In the genomic region with DNA sequence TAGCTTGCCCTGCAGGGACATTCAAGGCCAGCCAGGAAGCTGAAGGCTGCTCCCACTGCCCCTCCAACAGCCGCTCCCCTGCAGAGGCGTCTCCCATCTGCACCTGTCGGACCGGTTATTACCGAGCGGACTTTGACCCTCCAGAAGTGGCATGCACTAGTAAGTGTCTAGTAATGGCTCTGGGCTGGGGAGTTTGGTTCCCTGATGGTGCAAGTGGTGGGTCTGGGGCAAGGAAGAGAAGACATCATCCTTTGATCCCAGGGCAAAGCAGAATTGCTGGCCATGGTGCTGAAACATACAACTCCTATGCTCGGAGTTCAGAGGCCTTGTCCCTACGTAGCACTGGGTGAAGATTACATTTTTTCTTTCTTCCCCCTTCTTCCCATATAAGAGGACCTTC, we compare ENCODE assay signal across 10 cellular contexts.
DNase-seq lines count a peak whose midpoint lies in the region; ATAC-seq and TF ChIP-seq lines count a peak whose summit lies in the region.
"Had no signal": no experiment of that assay in that cellular context is flagged by ENCODE, and none has a peak within 500 bp of the region (broad histone marks: within the 10 kb centered on the region; RNA-seq: fewer than 3 reads in every experiment).

No MANE protein-coding gene starts in this region.

- no peaks in the 10 kb centered on the region for H3K4me1 ChIP-seq in mesenchymal stem cell (ENCODE audit: control insufficient read depth, insufficient read depth, low read depth, low read length)
- H3K4me1 ChIP-seq in psoas muscle, result no peaks in the 10 kb centered on the region

- H3K27me3 ChIP-seq in mesenchymal stem cell (ENCODE audit: control insufficient read depth in 1 of 2, insufficient read depth in 1 of 2, low read length in 2 of 2) (no peaks in the 10 kb centered on the region), psoas muscle (ENCODE audit: insufficient read depth in 3 of 3, low read length in 2 of 3) (no peaks in the 10 kb centered on the region)

- no peaks in the 10 kb centered on the region for H3K36me3 ChIP-seq in mesenchymal stem cell (ENCODE audit: control insufficient read depth in 1 of 2, insufficient read depth in 2 of 2, low read depth in 1 of 2, low read length in 2 of 2)
- no peaks in the 10 kb centered on the region for H3K36me3 ChIP-seq in psoas muscle (ENCODE audit: insufficient read depth in 1 of 2, low read depth in 1 of 2)

- H2BK12ac ChIP-seq in mesenchymal stem cell (ENCODE audit: low read length in 2 of 2), result no peak overlapping the region

- H3K4me3 ChIP-seq in Jurkat, Clone E6-1 (ENCODE audit: low read length), result no peak overlapping the region
- H3K4me3 ChIP-seq in mesenchymal stem cell (ENCODE audit: insufficient read depth in 1 of 2, low read depth in 1 of 2, low read length in 2 of 2) (no peak overlapping the region), psoas muscle (no peak overlapping the region)

- no peak overlapping the region for H3K4me3 Mint-ChIP-seq in activated CD8-positive, alpha-beta T cell treated with anti-CD3 and anti-CD28 coated beads for 36 hours

- H4K91ac ChIP-seq in mesenchymal stem cell (ENCODE audit: low read length), result no peak overlapping the region

- DNase-seq in GM03348 (ENCODE audit: low spot score), result peak; percentile 64
- peak; percentile 51 for DNase-seq in Jurkat, Clone E6-1 (ENCODE audit: low read depth, low spot score)
- DNase-seq in activated CD8-positive, alpha-beta T cell treated with anti-CD3 and anti-CD28 coated beads for 36 hours, result peak; percentile 3
- DNase-seq in lung microvascular endothelial cell (ENCODE audit: low read depth in 2 of 2), result peak; percentile 2 to 3
- no peak for DNase-seq in GDM1 (lab: John Stamatoyannopoulos, UW)
- no peak for DNase-seq in mesenchymal stem cell
- no peak for DNase-seq in psoas muscle
- DNase-seq: activated gamma-delta T cell, SHP77 had no signal

- CTCF ChIA-PET in activated CD8-positive, alpha-beta T cell treated with anti-CD3 and anti-CD28 coated beads for 36 hours (lab: Charles Lee), result no interaction called here

- no peaks in the 10 kb centered on the region for H3K9me3 ChIP-seq in mesenchymal stem cell (ENCODE audit: control insufficient read depth, low read length)
- H3K9me3 ChIP-seq in psoas muscle, result no peaks in the 10 kb centered on the region

- no peak overlapping the region for H2BK15ac ChIP-seq in mesenchymal stem cell (ENCODE audit: low read depth, poor library complexity, severe bottlenecking)

- H2AFZ ChIP-seq in mesenchymal stem cell (ENCODE audit: low read depth, low read length), result no peak overlapping the region

- intact Hi-C loops in activated CD8-positive, alpha-beta T cell treated with anti-CD3 and anti-CD28 coated beads for 36 hours (cut with micrococcal nuclease), result no loop called here
- intact Hi-C loops in psoas muscle (cut with DNase I), result no loop called here

- POLR2A ChIA-PET in activated CD8-positive, alpha-beta T cell treated with anti-CD3 and anti-CD28 coated beads for 36 hours (lab: Charles Lee), result no interaction called here

- H3K36me3 Mint-ChIP-seq in activated CD8-positive, alpha-beta T cell treated with anti-CD3 and anti-CD28 coated beads for 36 hours (ENCODE audit: low read depth), result no peaks in the 10 kb centered on the region

- no peak overlapping the region for H2BK120ac ChIP-seq in mesenchymal stem cell (ENCODE audit: low read depth, low read length)

- no peaks in the 10 kb centered on the region for H3K4me1 Mint-ChIP-seq in activated CD8-positive, alpha-beta T cell treated with anti-CD3 and anti-CD28 coated beads for 36 hours (ENCODE audit: low read depth)

- no peak for TF ChIP-seq CTCF in activated CD8-positive, alpha-beta T cell treated with anti-CD3 and anti-CD28 coated beads for 36 hours (IDR thresholded peaks at IDR 0.05)
- no peak for TF ChIP-seq CTCF in psoas muscle (IDR thresholded peaks at IDR 0.05)

- H3K9ac ChIP-seq in mesenchymal stem cell (ENCODE audit: low read length), result no peak overlapping the region

- H2BK5ac ChIP-seq in mesenchymal stem cell (ENCODE audit: low read depth, low read length, poor library complexity, severe bottlenecking), result no peak overlapping the region

- no peaks in the 10 kb centered on the region for H3K27me3 Mint-ChIP-seq in activated CD8-positive, alpha-beta T cell treated with anti-CD3 and anti-CD28 coated beads for 36 hours

- no peak overlapping the region for H3K27ac Mint-ChIP-seq in activated CD8-positive, alpha-beta T cell treated with anti-CD3 and anti-CD28 coated beads for 36 hours

- H2AK5ac ChIP-seq in mesenchymal stem cell (ENCODE audit: low read length, severe bottlenecking), result no peak overlapping the region

- no peak for ATAC-seq in activated CD8-positive, alpha-beta T cell treated with anti-CD3 and anti-CD28 coated beads for 36 hours
- ATAC-seq in GM19035 (IDR thresholded peaks at IDR 0.05; ENCODE audit: unreplicated experiment) (no peak), psoas muscle (no peak)

- H4K8ac ChIP-seq in mesenchymal stem cell (ENCODE audit: low read length), result no peak overlapping the region

- no peak overlapping the region for H3K18ac ChIP-seq in mesenchymal stem cell (ENCODE audit: low read depth in 1 of 2, low read length in 2 of 2)

- WGBS in mesenchymal stem cell, result 70% methylated on average over 8 of the region's 8 CpGs
- WGBS in psoas muscle, 3 donors, result 81 to 85% (median 81%) methylated on average over 8 of the region's 8 CpGs

- H3K4ac ChIP-seq in mesenchymal stem cell (ENCODE audit: low read depth in 1 of 2, low read length in 2 of 2), result no peak overlapping the region

- H3K9me3 Mint-ChIP-seq in activated CD8-positive, alpha-beta T cell treated with anti-CD3 and anti-CD28 coated beads for 36 hours, result no peaks in the 10 kb centered on the region

- no peaks in the 10 kb centered on the region for H3K79me1 ChIP-seq in mesenchymal stem cell (replicated peaks; ENCODE audit: low read length, poor library complexity, severe bottlenecking)

- H3K23ac ChIP-seq in mesenchymal stem cell (ENCODE audit: low read length in 2 of 2), result no peak overlapping the region

- no peak overlapping the region for H3K4me2 ChIP-seq in mesenchymal stem cell (ENCODE audit: low read length, poor library complexity, severe bottlenecking)

- H3K27ac ChIP-seq in mesenchymal stem cell (ENCODE audit: low read length, poor library complexity, severe bottlenecking) (no peak overlapping the region), psoas muscle (no peak overlapping the region)

- no peak overlapping the region for H3K14ac ChIP-seq in mesenchymal stem cell (ENCODE audit: low read length in 2 of 2)

Comparison
In these comparisons a context has a peak if more than half of its experiments do, and no peak if none do; other contexts are left out.
1. DNase-seq: peak in GM03348 (single experiment), Jurkat, Clone E6-1 (single experiment), activated CD8-positive, alpha-beta T cell treated with anti-CD3 and anti-CD28 coated beads for 36 hours (single experiment) and lung microvascular endothelial cell (2 of 2); none in GDM1 (single experiment), mesenchymal stem cell (single experiment) and psoas muscle (0 of 2).